Comparison of ENCODE assay signal across 22 cellular contexts in genomic region chr7:154651501-154651900, GRCh38.
"Had no signal": no experiment of that assay in that cellular context is flagged by ENCODE, and none has a peak within 500 bp of the region (broad histone marks: within the 10 kb centered on the region; RNA-seq: fewer than 3 reads in every experiment).

No MANE protein-coding gene starts in this region.

- H3K27ac Mint-ChIP-seq: effector memory CD8-positive, alpha-beta T cell; endodermal cell; mesothelial cell of epicardium; naive B cell had no signal

- H3K27me3 Mint-ChIP-seq: effector memory CD8-positive, alpha-beta T cell; naive B cell had no signal

- H3K4me1 Mint-ChIP-seq: endodermal cell; mesothelial cell of epicardium; naive B cell; naive thymus-derived CD8-positive, alpha-beta T cell had no signal

- DNase-seq: dermis blood vessel endothelial cell; effector CD8-positive, alpha-beta T cell; effector memory CD8-positive, alpha-beta T cell; endodermal cell; erythroblast; esophagus squamous epithelium; foreskin fibroblast; foreskin melanocyte; gastrocnemius medialis; glutamatergic neuron; heart right ventricle; hippocampal formation; left cardiac atrium; left lung; left ventricle myocardium superior; lower lobe of right lung; mesenchymal stem cell; mucosa of descending colon; naive B cell; naive thymus-derived CD8-positive, alpha-beta T cell had no signal

- ATAC-seq: effector memory CD8-positive, alpha-beta T cell; esophagus mucosa; gastrocnemius medialis; heart right ventricle; left cardiac atrium; left lung; left ventricle myocardium superior; lower lobe of right lung; mucosa of descending colon; naive thymus-derived CD8-positive, alpha-beta T cell had no signal

- H3K4me3 Mint-ChIP-seq: effector memory CD8-positive, alpha-beta T cell; endodermal cell; mesothelial cell of epicardium; naive B cell; naive thymus-derived CD8-positive, alpha-beta T cell had no signal
